ENCODE assay signal across 1 cellular context in genomic region chr1:78211483-78212092, GRCh38.
TF ChIP-seq lines count a peak whose summit lies in the region.

No MANE protein-coding gene starts in this region.

TF ChIP-seq in H1, 55 proteins besides CTCF, POLR2A, EP300 and RAD21:
- TF ChIP-seq POLR2AphosphoS5 (IDR thresholded peaks at IDR 0.05; ENCODE audit: low read depth, low read length) = no peak
- no peak for TF ChIP-seq JUND (IDR thresholded peaks at IDR 0.05; ENCODE audit: low read length)
- no peak for TF ChIP-seq USF2 (IDR thresholded peaks at IDR 0.05; ENCODE audit: low read length)
- TF ChIP-seq ASH2L (IDR thresholded peaks at IDR 0.05; ENCODE audit: low read length) = no peak
- TF ChIP-seq CEBPB (IDR thresholded peaks at IDR 0.05; ENCODE audit: low read depth, low read length) = no peak
- no peak for TF ChIP-seq MAFK (IDR thresholded peaks at IDR 0.05; ENCODE audit: low read depth, low read length)
- no peak for TF ChIP-seq TBP (IDR thresholded peaks at IDR 0.05; ENCODE audit: low read depth, low read length)
- TF ChIP-seq TAF1 (IDR thresholded peaks at IDR 0.05; ENCODE audit: low read depth, low read length) = no peak
- no peak for TF ChIP-seq JUN (IDR thresholded peaks at IDR 0.05; ENCODE audit: low read depth, low read length)
- no peak for TF ChIP-seq RBBP5 (IDR thresholded peaks at IDR 0.05; ENCODE audit: borderline replicate concordance, low read depth, low read length)
- TF ChIP-seq TCF12 (IDR thresholded peaks at IDR 0.05; ENCODE audit: low read depth, low read length) = no peak
- no peak for TF ChIP-seq KDM1A (IDR thresholded peaks at IDR 0.05; ENCODE audit: borderline replicate concordance, low read length)
- no peak for TF ChIP-seq EZH2 (IDR thresholded peaks at IDR 0.05; ENCODE audit: low read depth, low read length, severe bottlenecking)
- no peak for TF ChIP-seq CHD7 (IDR thresholded peaks at IDR 0.05; ENCODE audit: insufficient replicate concordance, low read length)
- TF ChIP-seq KDM4A (IDR thresholded peaks at IDR 0.05; ENCODE audit: low read depth, low read length, severe bottlenecking) = no peak
